15 cellular contexts compared by ENCODE assay signal in the genomic region with DNA sequence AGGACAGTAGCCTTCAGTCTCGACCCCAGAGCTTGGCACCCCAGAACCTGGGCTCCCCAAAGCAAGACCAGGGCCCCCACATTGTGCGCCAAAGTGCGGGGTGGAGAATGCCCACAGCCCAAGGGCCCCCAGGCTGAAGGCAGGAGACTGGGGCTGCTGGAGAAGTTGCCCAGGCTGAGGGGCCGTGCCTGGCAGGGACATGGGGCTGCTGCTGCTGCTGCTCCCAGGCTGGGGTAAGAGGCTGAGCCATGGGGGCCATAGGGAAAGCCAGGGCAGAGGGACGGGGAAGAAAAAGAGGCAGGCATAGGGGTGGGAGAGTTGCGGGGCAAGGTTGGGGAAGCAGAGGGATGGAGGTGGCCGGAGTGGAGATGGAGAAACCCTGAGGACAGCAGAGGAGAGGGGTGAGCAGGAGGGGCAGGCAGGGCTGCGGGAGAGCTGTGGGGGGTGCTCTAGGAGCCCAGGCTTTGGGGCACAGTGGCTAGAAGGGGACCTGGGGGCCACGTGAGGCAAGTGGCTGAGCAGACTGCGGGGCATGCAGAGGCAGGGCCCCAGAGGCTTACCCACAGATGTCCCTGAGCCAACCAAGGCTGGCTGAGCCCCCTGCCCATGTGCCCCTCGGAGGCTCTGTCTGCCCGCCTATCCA. TPM values are rescaled to one million over a fixed set of nuclear protein-coding genes. Genes with fewer than 3 reads are reported as not detected.
DNase-seq lines count a peak whose midpoint lies in the region; ATAC-seq and TF ChIP-seq lines count a peak whose summit lies in the region.
"Had no signal": no experiment of that assay in that cellular context is flagged by ENCODE, and none has a peak within 500 bp of the region (broad histone marks: within the 10 kb centered on the region; RNA-seq: fewer than 3 reads in every experiment).

No MANE protein-coding gene starts in this region.

- no peaks in the 10 kb centered on the region for H3K36me3 ChIP-seq in endodermal cell (ENCODE audit: control insufficient read depth, insufficient read depth, low read length)
- no peaks in the 10 kb centered on the region for H3K36me3 ChIP-seq in testis (ENCODE audit: low read depth, missing control alignments)
- H3K36me3 ChIP-seq: esophagus squamous epithelium had no signal

- no peak overlapping the region for H3K4me3 Mint-ChIP-seq in activated naive CD4-positive, alpha-beta T cell treated with anti-CD3 and anti-CD28 coated beads, Interleukin-2, amount 10 ng/mL, durations not matched to agents 7 days and 5 days
- H3K4me3 Mint-ChIP-seq in endodermal cell (no peak overlapping the region), nephron progenitor cell (no peak overlapping the region)
- H3K4me3 Mint-ChIP-seq: activated B cell treated with CpG ODN at 0.5 μM for 24 hours had no signal

- peak; percentile 15 for DNase-seq in activated naive CD4-positive, alpha-beta T cell treated with anti-CD3 and anti-CD28 coated beads, Interleukin-2, amount 10 ng/mL, durations not matched to agents 7 days and 5 days
- DNase-seq in activated naive CD4-positive, alpha-beta T cell (lab: John Stamatoyannopoulos, UW) = no peak
- DNase-seq in endodermal cell (no peak), nephron progenitor cell (no peak), kidney glomerular epithelial cell (lab: John Stamatoyannopoulos, UW) (no peak), OCI-M1 (lab: John Stamatoyannopoulos, UW) (no peak), testis (no peak)
- DNase-seq: activated B cell treated with CpG ODN at 0.5 μM for 24 hours; DMS 273 treated with DMSO at 0.1 percent for 48 hours; effector CD4-positive, alpha-beta T cell; esophagus squamous epithelium; GM23248; MM.1S had no signal

- no peak for TF ChIP-seq CTCF in endodermal cell (conservative IDR thresholded peaks at IDR 0.05)
- TF ChIP-seq CTCF in nephron progenitor cell (IDR thresholded peaks at IDR 0.05) = no peak
- TF ChIP-seq CTCF in testis (IDR thresholded peaks at IDR 0.05) = no peak

- H3K9me3 ChIP-seq in endodermal cell (ENCODE audit: control insufficient read depth, low read length) = no peaks in the 10 kb centered on the region
- H3K9me3 ChIP-seq in testis = no peaks in the 10 kb centered on the region
- H3K9me3 ChIP-seq: esophagus squamous epithelium had no signal

- H3K9ac ChIP-seq in endodermal cell (ENCODE audit: extremely low read depth, low read length, poor library complexity, severe bottlenecking) = no peak overlapping the region
- H3K9ac ChIP-seq: GM23248, parathyroid adenoma had no signal

- peaks cover 65% of the 10 kb centered on the region for H3K4me1 Mint-ChIP-seq in activated naive CD4-positive, alpha-beta T cell treated with anti-CD3 and anti-CD28 coated beads, Interleukin-2, amount 10 ng/mL, durations not matched to agents 7 days and 5 days
- peaks cover 12% of the 10 kb centered on the region for H3K4me1 Mint-ChIP-seq in endodermal cell
- peaks cover 74% of the 10 kb centered on the region for H3K4me1 Mint-ChIP-seq in nephron progenitor cell

- H3K4me1 ChIP-seq in endodermal cell (ENCODE audit: control insufficient read depth, insufficient read depth, low read length) (no peaks in the 10 kb centered on the region), testis (peaks cover 12% of the 10 kb centered on the region)

- H3K27ac Mint-ChIP-seq in activated naive CD4-positive, alpha-beta T cell treated with anti-CD3 and anti-CD28 coated beads, Interleukin-2, amount 10 ng/mL, durations not matched to agents 7 days and 5 days = no peak overlapping the region
- H3K27ac Mint-ChIP-seq in endodermal cell (no peak overlapping the region), nephron progenitor cell (peak overlapping the region; percentile 95)

- intact Hi-C loops in testis (cut with DNase I; ENCODE audit: low total_unique reads) = loop anchor here (10.0 kb wide), 1 partner anchor 151 kb away; the partner anchor contains the start of gene DENND4B

- no peak for ATAC-seq in GM21576 (IDR thresholded peaks at IDR 0.05; ENCODE audit: unreplicated experiment)

- no peaks in the 10 kb centered on the region for H3K27me3 ChIP-seq in endodermal cell (ENCODE audit: control insufficient read depth, insufficient read depth, low read length, poor library complexity, severe bottlenecking)
- no peaks in the 10 kb centered on the region for H3K27me3 ChIP-seq in testis
- H3K27me3 ChIP-seq: esophagus squamous epithelium had no signal

- peaks cover 2% of the 10 kb centered on the region for H3K36me3 Mint-ChIP-seq in activated naive CD4-positive, alpha-beta T cell treated with anti-CD3 and anti-CD28 coated beads, Interleukin-2, amount 10 ng/mL, durations not matched to agents 7 days and 5 days
- no peaks in the 10 kb centered on the region for H3K36me3 Mint-ChIP-seq in endodermal cell (ENCODE audit: low read depth)
- no peaks in the 10 kb centered on the region for H3K36me3 Mint-ChIP-seq in nephron progenitor cell (ENCODE audit: low read depth)

- no peak for TF ChIP-seq POLR2A in testis (IDR thresholded peaks at IDR 0.05)

- H3K27ac ChIP-seq in endodermal cell (ENCODE audit: low read depth, low read length) (peak overlapping the region; percentile 97), testis (no peak overlapping the region)
- H3K27ac ChIP-seq: esophagus squamous epithelium, GM23248, parathyroid adenoma had no signal

- H3K4me3 ChIP-seq in endodermal cell (ENCODE audit: low read length) = no peak overlapping the region
- no peak overlapping the region for H3K4me3 ChIP-seq in testis
- H3K4me3 ChIP-seq: esophagus squamous epithelium, GM23248 had no signal

- 82 to 85% methylated on average over 5 to 12 of the region's 12 CpGs for WGBS in endodermal cell (ENCODE audit: insufficient coverage in 1 of 2, insufficient read length in 1 of 2), 2 experiments
- whole genome bisulfite sequencing in testis, 2 donors = 83 to 87% methylated on average over 9 to 12 of the region's 12 CpGs

- peaks cover 22% of the 10 kb centered on the region for H3K27me3 Mint-ChIP-seq in activated naive CD4-positive, alpha-beta T cell treated with anti-CD3 and anti-CD28 coated beads, Interleukin-2, amount 10 ng/mL, durations not matched to agents 7 days and 5 days
- H3K27me3 Mint-ChIP-seq in endodermal cell (ENCODE audit: insufficient read depth) = no peaks in the 10 kb centered on the region
- no peaks in the 10 kb centered on the region for H3K27me3 Mint-ChIP-seq in nephron progenitor cell (ENCODE audit: low read depth, poor library complexity)
- H3K27me3 Mint-ChIP-seq: activated B cell treated with CpG ODN at 0.5 μM for 24 hours had no signal

- H3K9me3 Mint-ChIP-seq in activated naive CD4-positive, alpha-beta T cell treated with anti-CD3 and anti-CD28 coated beads, Interleukin-2, amount 10 ng/mL, durations not matched to agents 7 days and 5 days = no peaks in the 10 kb centered on the region
- H3K9me3 Mint-ChIP-seq in endodermal cell (no peaks in the 10 kb centered on the region), nephron progenitor cell (no peaks in the 10 kb centered on the region)
- H3K9me3 Mint-ChIP-seq: activated B cell treated with CpG ODN at 0.5 μM for 24 hours had no signal

- CTCF ChIA-PET in activated naive CD4-positive, alpha-beta T cell treated with anti-CD3 and anti-CD28 coated beads, Interleukin-2, amount 10 ng/mL, durations not matched to agents 7 days and 5 days (lab: Charles Lee) = interaction anchor here (3.0 to 3.3 kb wide), 2 partner anchors 152 to 193 kb away, joined by 10 to 17 read pairs; partner anchors contain the start of genes DENND4B and RAB13

RNA-seq across cellular contexts. Expression of gene SLC27A3, which starts 18.9 kb away (rescaled TPM):
- 10 to 100 TPM; 60.6 to 64.5 TPM for total RNA-seq in endodermal cell
- 18.9 TPM for polyA plus RNA-seq in endodermal cell (2013, experiment 1 of 2)
- polyA plus RNA-seq in endodermal cell (2013, experiment 2 of 2) = 18.1 TPM
- total RNA-seq in testis = 10 to 100 TPM; 38.5 to 54.9 TPM
- polyA plus RNA-seq in testis (ENCODE audit: insufficient read depth, low read depth, low replicate concordance) = 83.3 TPM
